Comparison of ENCODE assay signal across 10 cellular contexts in genomic region chr4:108483077-108483476, GRCh38.
DNase-seq lines count a peak whose midpoint lies in the region; ATAC-seq and TF ChIP-seq lines count a peak whose summit lies in the region.
"Had no signal": no experiment of that assay in that cellular context is flagged by ENCODE, and none has a peak within 500 bp of the region (broad histone marks: within the 10 kb centered on the region; RNA-seq: fewer than 3 reads in every experiment).

No MANE protein-coding gene starts in this region.

- H3K27ac ChIP-seq in HEK293 (ENCODE audit: extremely low read depth, low read depth, low read length) (no peak overlapping the region), gastrocnemius medialis (no peak overlapping the region)

- peaks cover 46% of the 10 kb centered on the region for H3K4me1 Mint-ChIP-seq in activated naive CD4-positive, alpha-beta T cell treated with anti-CD3 and anti-CD28 coated beads, Interleukin-2, amount 10 ng/mL, durations not matched to agents 7 days and 5 days
- peaks cover 18 to 26% of the 10 kb centered on the region in 2 donors for H3K4me1 Mint-ChIP-seq in natural killer cell treated with Interleukin-12 subunit alpha and Interleukin-12 subunit beta and Interleukin-15 and Interleukin-18, amount 100 ng/mL, for 72 hours (ENCODE audit: low read depth in 2 of 2)
- H3K4me1 Mint-ChIP-seq: neural crest cell had no signal

- intact Hi-C loops in gastrocnemius medialis (cut with DNase I; ENCODE audit: low total_unique reads), result no loop called here

- H3K9me3 Mint-ChIP-seq in activated naive CD4-positive, alpha-beta T cell treated with anti-CD3 and anti-CD28 coated beads, Interleukin-2, amount 10 ng/mL, durations not matched to agents 7 days and 5 days, result peaks cover 2% of the 10 kb centered on the region
- H3K9me3 Mint-ChIP-seq in natural killer cell treated with Interleukin-12 subunit alpha and Interleukin-12 subunit beta and Interleukin-15 and Interleukin-18, amount 100 ng/mL, for 72 hours, result no peaks in the 10 kb centered on the region
- H3K9me3 Mint-ChIP-seq: neural crest cell had no signal

- CTCF ChIA-PET in HEK293 (lab: Yijun Ruan, JAX) (no interaction called here), GM10248 (lab: Yijun Ruan, JAX) (interaction anchor here (2.1 kb wide), 1 partner anchor 10 kb away, joined by 7 read pairs; no protein-coding TSS in a partner anchor)
- CTCF ChIA-PET in activated naive CD4-positive, alpha-beta T cell treated with anti-CD3 and anti-CD28 coated beads, Interleukin-2, amount 10 ng/mL, durations not matched to agents 7 days and 5 days (lab: Charles Lee), result interaction anchor here (0.6 kb wide), 1 partner anchor 11 kb away, joined by 3 read pairs; no protein-coding TSS in a partner anchor

- H3K27ac Mint-ChIP-seq in activated naive CD4-positive, alpha-beta T cell treated with anti-CD3 and anti-CD28 coated beads, Interleukin-2, amount 10 ng/mL, durations not matched to agents 7 days and 5 days, result peak overlapping the region; percentile 81
- H3K27ac Mint-ChIP-seq in natural killer cell treated with Interleukin-12 subunit alpha and Interleukin-12 subunit beta and Interleukin-15 and Interleukin-18, amount 100 ng/mL, for 72 hours, result peak overlapping the region; percentile 1 to 53

- in situ Hi-C loops in gastrocnemius medialis (cut with MboI; ENCODE audit: low sequenced_read_pairs in 4 of 4), result no loop called here

- no peaks in the 10 kb centered on the region for H3K9me3 ChIP-seq in HEK293 (ENCODE audit: control insufficient read depth, insufficient read depth, low read depth, low read length)
- no peaks in the 10 kb centered on the region for H3K9me3 ChIP-seq in gastrocnemius medialis

- H3K36me3 ChIP-seq in HEK293 (ENCODE audit: control insufficient read depth in 2 of 2, insufficient read depth in 1 of 2, low read length in 2 of 2), result no peaks in the 10 kb centered on the region
- H3K36me3 ChIP-seq in gastrocnemius medialis, result no peaks in the 10 kb centered on the region

- H3K27me3 ChIP-seq in gastrocnemius medialis, result no peaks in the 10 kb centered on the region

- peak; percentile 63 to 82 for ATAC-seq in natural killer cell treated with Interleukin-12 subunit alpha and Interleukin-12 subunit beta and Interleukin-15 and Interleukin-18, amount 100 ng/mL, for 72 hours
- no peak for ATAC-seq in gastrocnemius medialis

- POLR2A ChIA-PET in HEK293 (lab: Yijun Ruan, JAX) (no interaction called here), GM10248 (lab: Yijun Ruan, JAX) (no interaction called here)

- H3K4me1 ChIP-seq in HEK293 (ENCODE audit: control insufficient read depth, insufficient read depth, low read length), result peaks cover 6% of the 10 kb centered on the region; the same call in 1 of the 2 replicates
- no peaks in the 10 kb centered on the region for H3K4me1 ChIP-seq in gastrocnemius medialis

- H3K4me3 Mint-ChIP-seq in activated naive CD4-positive, alpha-beta T cell treated with anti-CD3 and anti-CD28 coated beads, Interleukin-2, amount 10 ng/mL, durations not matched to agents 7 days and 5 days, result peak overlapping the region; percentile 53
- H3K4me3 Mint-ChIP-seq in natural killer cell treated with Interleukin-12 subunit alpha and Interleukin-12 subunit beta and Interleukin-15 and Interleukin-18, amount 100 ng/mL, for 72 hours, result peak overlapping the region; percentile 55
- H3K4me3 Mint-ChIP-seq: neural crest cell had no signal

- TF ChIP-seq CTCF in HEK293 (tag by site-specific recombination; IDR thresholded peaks at IDR 0.05) (no peak), gastrocnemius medialis (IDR thresholded peaks at IDR 0.05 in 4 of 5, conservative IDR thresholded peaks at IDR 0.05 in 1 of 5) (no peak), GM10248 (IDR thresholded peaks at IDR 0.05; ENCODE audit: control extremely low read depth, extremely low read depth, low read depth, missing control alignments) (no peak)

- peak; percentile 5 for DNase-seq in NCI-H1092 (lab: John Stamatoyannopoulos, UW)
- peak; percentile 64 for DNase-seq in activated naive CD4-positive, alpha-beta T cell treated with anti-CD3 and anti-CD28 coated beads, Interleukin-2, amount 10 ng/mL, durations not matched to agents 7 days and 5 days
- no peak for DNase-seq in natural killer cell treated with Interleukin-12 subunit alpha and Interleukin-12 subunit beta and Interleukin-15 and Interleukin-18, amount 100 ng/mL, for 72 hours (ENCODE audit: low spot score)
- no peak for DNase-seq in gastrocnemius medialis
- DNase-seq in GM10248 (ENCODE audit: extremely low spot score), result no peak
- DNase-seq in NCI-H446 treated with DMSO at 0.1 percent for 48 hours (lab: John Stamatoyannopoulos, UW), result no peak
- no peak for DNase-seq in GOT3 (lab: John Stamatoyannopoulos, UW)
- DNase-seq: NK-92 treated with Interleukin-12 subunit alpha and Interleukin-12 subunit beta, amount 100 ng/mL, for 24 hours had no signal

- peaks cover 4% of the 10 kb centered on the region for H3K36me3 Mint-ChIP-seq in activated naive CD4-positive, alpha-beta T cell treated with anti-CD3 and anti-CD28 coated beads, Interleukin-2, amount 10 ng/mL, durations not matched to agents 7 days and 5 days
- H3K36me3 Mint-ChIP-seq in natural killer cell treated with Interleukin-12 subunit alpha and Interleukin-12 subunit beta and Interleukin-15 and Interleukin-18, amount 100 ng/mL, for 72 hours, result no peaks in the 10 kb centered on the region

- no peaks in the 10 kb centered on the region for H3K27me3 Mint-ChIP-seq in activated naive CD4-positive, alpha-beta T cell treated with anti-CD3 and anti-CD28 coated beads, Interleukin-2, amount 10 ng/mL, durations not matched to agents 7 days and 5 days
- H3K27me3 Mint-ChIP-seq in natural killer cell treated with Interleukin-12 subunit alpha and Interleukin-12 subunit beta and Interleukin-15 and Interleukin-18, amount 100 ng/mL, for 72 hours, result peaks cover 0 to 12% of the 10 kb centered on the region in 2 donors

- no peak for TF ChIP-seq POLR2A in gastrocnemius medialis (IDR thresholded peaks at IDR 0.05)

- H3K4me3 ChIP-seq in HEK293 (ENCODE audit: low read depth, low read length) (no peak overlapping the region), gastrocnemius medialis (no peak overlapping the region)

TF ChIP-seq in HEK293, 187 proteins besides CTCF, POLR2A, EP300 and RAD21:
- TF ChIP-seq ZFHX2 (tag by site-specific recombination; conservative IDR thresholded peaks at IDR 0.05), result peak; percentile 33; the same call in 1 of the 2 replicates
- TF ChIP-seq SCRT2 (tag by site-specific recombination; IDR thresholded peaks at IDR 0.05), result no peak
- TF ChIP-seq EGR2 (tag by site-specific recombination; IDR thresholded peaks at IDR 0.05; ENCODE audit: low read depth), result peak; percentile 28; the same call in 1 of the 2 replicates
- peak; percentile 67 for TF ChIP-seq GLIS1 (tag by site-specific recombination; IDR thresholded peaks at IDR 0.05)
- 0 out of 2 replicates have a peak, but pooled peaks have one; percentile 27 for TF ChIP-seq ZBTB48 (tag by site-specific recombination; IDR thresholded peaks at IDR 0.05)
- TF ChIP-seq ZNF791 (tag by site-specific recombination; IDR thresholded peaks at IDR 0.05), result no peak

Comparison
In these comparisons a context has a peak if more than half of its experiments do, and no peak if none do; other contexts are left out.
1. DNase-seq: peak in NCI-H1092 (single experiment) and activated naive CD4-positive, alpha-beta T cell treated with anti-CD3 and anti-CD28 coated beads, Interleukin-2, amount 10 ng/mL, durations not matched to agents 7 days and 5 days (single experiment); none in natural killer cell treated with Interleukin-12 subunit alpha and Interleukin-12 subunit beta and Interleukin-15 and Interleukin-18, amount 100 ng/mL, for 72 hours (single experiment), gastrocnemius medialis (0 of 2), GM10248 (single experiment), NCI-H446 treated with DMSO at 0.1 percent for 48 hours (single experiment) and GOT3 (single experiment).
2. ATAC-seq: peak in natural killer cell treated with Interleukin-12 subunit alpha and Interleukin-12 subunit beta and Interleukin-15 and Interleukin-18, amount 100 ng/mL, for 72 hours (2 of 2); none in gastrocnemius medialis (0 of 2).